Comparison of ENCODE assay signal across 14 cellular contexts in the genomic region with DNA sequence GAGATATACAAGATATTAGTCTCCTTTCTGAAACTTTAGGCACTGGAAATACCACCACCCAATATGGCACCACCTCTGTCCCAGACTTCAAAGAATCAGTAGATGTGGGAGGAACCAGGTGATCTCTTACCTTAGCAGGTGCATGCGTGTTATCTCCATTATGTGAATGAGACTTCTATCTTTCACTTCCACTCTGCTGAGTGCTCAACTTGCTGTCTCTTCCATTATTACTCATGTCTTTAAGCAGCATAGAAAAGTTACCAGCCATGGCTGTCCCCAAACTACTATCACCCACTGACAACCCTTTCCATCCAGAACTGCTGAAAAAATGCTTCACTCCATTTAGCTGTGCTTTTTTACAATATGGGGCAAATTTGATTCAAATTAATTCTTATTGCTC.
"Had no signal": no experiment of that assay in that cellular context is flagged by ENCODE, and none has a peak within 500 bp of the region (broad histone marks: within the 10 kb centered on the region; RNA-seq: fewer than 3 reads in every experiment).

No MANE protein-coding gene starts in this region.

- ATAC-seq: left colon, natural killer cell, sciatic nerve had no signal

- H3K4me3 Mint-ChIP-seq: natural killer cell, neural crest cell had no signal

- DNase-seq: colonic mucosa; dermis blood vessel endothelial cell; foreskin melanocyte; head of caudate nucleus; left colon; mammary epithelial cell; natural killer cell; posterior cingulate gyrus; stimulated activated CD4-positive, alpha-beta T cell treated with anti-CD3 and anti-CD28 coated beads, Interleukin-2, amount 100 ng/mL, for 24 hours; stimulated activated CD4-positive, alpha-beta T cell treated with anti-CD3 and anti-CD28 coated beads, Interleukin-4, amount 100 ng/mL, for 4 hours; stimulated activated naive CD4-positive, alpha-beta T cell treated with Interleukin-2 at 50 U/mL for 16 hours; trophoblast cell had no signal

- H3K9me3 Mint-ChIP-seq: natural killer cell, neural crest cell had no signal

- H3K36me3 Mint-ChIP-seq: natural killer cell had no signal

- H3K27ac Mint-ChIP-seq: natural killer cell had no signal
